ENCODE assay signal across 27 cellular contexts in genomic region chr7:104767826-104768536, GRCh38.
DNase-seq lines count a peak whose midpoint lies in the region; TF ChIP-seq lines count a peak whose summit lies in the region.
"Had no signal": no experiment of that assay in that cellular context is flagged by ENCODE, and none has a peak within 500 bp of the region (broad histone marks: within the 10 kb centered on the region; RNA-seq: fewer than 3 reads in every experiment).

No MANE protein-coding gene starts in this region.

- TF ChIP-seq POLR2A in lower leg skin (IDR thresholded peaks at IDR 0.05): no peak

- H3K79me2 ChIP-seq in osteoblast (ENCODE audit: insufficient read depth, low read length): no peaks in the 10 kb centered on the region
- no peaks in the 10 kb centered on the region for H3K79me2 ChIP-seq in SK-N-SH (ENCODE audit: insufficient read depth)

- intact Hi-C loops in lower leg skin (cut with DNase I; ENCODE audit: low total_unique reads): no loop called here

- H3K4me2 ChIP-seq in osteoblast (ENCODE audit: insufficient read depth, low read length): no peak overlapping the region
- H3K4me2 ChIP-seq in SK-N-SH: no peak overlapping the region

- no peak for TF ChIP-seq RAD21 in SK-N-SH (IDR thresholded peaks at IDR 0.05; ENCODE audit: low read length)

- no peak overlapping the region for H3K4me3 ChIP-seq in osteoblast (ENCODE audit: insufficient read depth, low read length)
- H3K4me3 ChIP-seq in lower leg skin (ENCODE audit: low read depth, poor library complexity, severe bottlenecking): no peak overlapping the region
- no peak overlapping the region for H3K4me3 ChIP-seq in SK-N-SH (ENCODE audit: low read depth in 2 of 2, low read length in 1 of 2)
- H3K4me3 ChIP-seq: suprapubic skin had no signal

- POLR2A ChIA-PET in SK-N-SH (lab: Yijun Ruan, JAX): no interaction called here

- TF ChIP-seq CTCF in osteoblast (IDR thresholded peaks at IDR 0.05; ENCODE audit: extremely low read depth, low read depth, low read length) (no peak), lower leg skin (IDR thresholded peaks at IDR 0.05) (no peak), SK-N-SH (IDR thresholded peaks at IDR 0.05) (no peak)

- H3K4me1 ChIP-seq in osteoblast (ENCODE audit: insufficient read depth, low read length) (no peaks in the 10 kb centered on the region), SK-N-SH (ENCODE audit: control insufficient read depth in 1 of 2, insufficient read depth in 2 of 2, low read depth in 1 of 2, low read length in 1 of 2) (peaks cover 0 to 3% of the 10 kb centered on the region in 2 experiments; a peak in 1 of 4 replicates)
- H3K4me1 ChIP-seq: suprapubic skin had no signal

- H3K9me3 ChIP-seq in osteoblast (ENCODE audit: low read depth, low read length) (no peaks in the 10 kb centered on the region), SK-N-SH (no peaks in the 10 kb centered on the region)
- H3K9me3 ChIP-seq: suprapubic skin had no signal

- CTCF ChIA-PET in SK-N-SH (lab: Yijun Ruan, JAX): interaction anchor here (1.0 to 1.2 kb wide), 2 partner anchors 12 to 15 kb away, joined by 3 read pairs; no protein-coding TSS in a partner anchor

- no peaks in the 10 kb centered on the region for H4K20me1 ChIP-seq in osteoblast (ENCODE audit: insufficient read depth, low read length)
- H4K20me1 ChIP-seq in SK-N-SH (ENCODE audit: insufficient read depth): no peaks in the 10 kb centered on the region

- DNase-seq in DMS53 (lab: John Stamatoyannopoulos, UW) (peak; percentile 21), DMS53 treated with DMSO at 0.1 percent for 48 hours (lab: John Stamatoyannopoulos, UW; ENCODE audit: unreplicated experiment) (no peak), SW480 (ENCODE audit: low spot score) (peak; percentile 28), globus pallidus (ENCODE audit: low spot score) (peak; percentile 59), osteoblast (ENCODE audit: insufficient read length, low spot score, missing footprints) (peak; percentile 37), lower leg skin (ENCODE audit: low spot score in 2 of 2) (no peak), SK-N-SH (no peak)
- DNase-seq in stimulated activated CD4-positive, alpha-beta T cell treated with anti-CD3 and anti-CD28 coated beads, Interleukin-15, amount 100 ng/mL, for 24 hours: no peak
- DNase-seq: 8988T; activated CD4-positive, alpha-beta T cell treated with anti-CD3 and anti-CD28 coated beads for 48 hours; activated naive CD4-positive, alpha-beta T cell treated with Interleukin-2 at 50 U/mL for 16 hours; activated T-cell treated with anti-CD3 and anti-CD28 coated beads, Interleukin-2, amount 50 U/mL, for 4 hours; amniotic stem cell; CD8-positive, alpha-beta T cell; DMS79 treated with DMSO at 0.1 percent for 48 hours; GOT3; Karpas-422; left cardiac atrium; NCI-H187; NCI-H2227 treated with DMSO at 0.1 percent for 48 hours; NCI-H82; PC-3; retina; SIG-M5; small intestine; stimulated activated CD4-positive, alpha-beta T cell treated with anti-CD3 and anti-CD28 coated beads, Interleukin-2, amount 100 ng/mL, for 48 hours had no signal

- no peaks in the 10 kb centered on the region for H3K27me3 ChIP-seq in osteoblast (ENCODE audit: insufficient read depth, low read length)
- H3K27me3 ChIP-seq in SK-N-SH (ENCODE audit: insufficient read depth): peaks cover 25% of the 10 kb centered on the region; the same call in 1 of the 2 replicates
- H3K27me3 ChIP-seq: suprapubic skin had no signal

- TF ChIP-seq EP300 in SK-N-SH (IDR thresholded peaks at IDR 0.05; ENCODE audit: borderline replicate concordance in 1 of 2, low read depth in 1 of 2, low read length in 1 of 2): no peak

- 40 to 56% methylated on average over 4 of the region's 4 CpGs for WGBS in lower leg skin, 2 donors
- 0% methylated on average over 4 of the region's 4 CpGs for WGBS in SK-N-SH (ENCODE audit: low lambda C conversion rate)

- no peak overlapping the region for H2AFZ ChIP-seq in osteoblast (ENCODE audit: low read length)
- H2AFZ ChIP-seq in SK-N-SH (ENCODE audit: low read depth): no peak overlapping the region

- no peak overlapping the region for H3K9ac ChIP-seq in SK-N-SH

- H3K27ac ChIP-seq in osteoblast (ENCODE audit: low read depth, low read length): no peak overlapping the region
- no peak overlapping the region for H3K27ac ChIP-seq in SK-N-SH (ENCODE audit: low read depth in 2 of 2, low read length in 1 of 2)
- H3K27ac ChIP-seq: suprapubic skin had no signal

- H3K36me3 ChIP-seq in osteoblast (ENCODE audit: insufficient read depth, low read length) (no peaks in the 10 kb centered on the region), SK-N-SH (replicated peaks in 1 of 2; ENCODE audit: control insufficient read depth in 1 of 2, insufficient read depth in 2 of 2, low read length in 1 of 2) (no peaks in the 10 kb centered on the region)
- H3K36me3 ChIP-seq: suprapubic skin had no signal

- no peaks in the 10 kb centered on the region for H3K9me2 ChIP-seq in SK-N-SH

- H3F3A ChIP-seq in SK-N-SH (replicated peaks; ENCODE audit: insufficient read depth): no peaks in the 10 kb centered on the region

TF ChIP-seq in SK-N-SH, 30 proteins besides CTCF, POLR2A, EP300 and RAD21:
- no peak for TF ChIP-seq CHD2 (IDR thresholded peaks at IDR 0.05; ENCODE audit: low read length, partially characterized antibody)
- TF ChIP-seq RFX5 (IDR thresholded peaks at IDR 0.05; ENCODE audit: low read length): no peak
- no peak for TF ChIP-seq RXRA (IDR thresholded peaks at IDR 0.05; ENCODE audit: borderline replicate concordance, low read depth)
- no peak for TF ChIP-seq NFIC (IDR thresholded peaks at IDR 0.05; ENCODE audit: borderline replicate concordance)
- no peak for TF ChIP-seq GABPA (IDR thresholded peaks at IDR 0.05; ENCODE audit: low read depth)
- TF ChIP-seq PBX3 (IDR thresholded peaks at IDR 0.05): no peak
- TF ChIP-seq, protein P1, sequence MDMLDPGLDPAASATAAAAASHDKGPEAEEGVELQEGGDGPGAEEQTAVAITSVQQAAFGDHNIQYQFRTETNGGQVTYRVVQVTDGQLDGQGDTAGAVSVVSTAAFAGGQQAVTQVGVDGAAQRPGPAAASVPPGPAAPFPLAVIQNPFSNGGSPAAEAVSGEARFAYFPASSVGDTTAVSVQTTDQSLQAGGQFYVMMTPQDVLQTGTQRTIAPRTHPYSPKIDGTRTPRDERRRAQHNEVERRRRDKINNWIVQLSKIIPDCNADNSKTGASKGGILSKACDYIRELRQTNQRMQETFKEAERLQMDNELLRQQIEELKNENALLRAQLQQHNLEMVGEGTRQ (IDR thresholded peaks at IDR 0.05; ENCODE audit: borderline replicate concordance, low read depth, low read length): no peak

Comparison
In these comparisons a context has a peak if more than half of its experiments do, and no peak if none do; other contexts are left out.
1. DNase-seq: peak in DMS53 (single experiment), SW480 (single experiment), globus pallidus (single experiment) and osteoblast (single experiment); none in DMS53 treated with DMSO at 0.1 percent for 48 hours (single experiment), lower leg skin (0 of 2), SK-N-SH (single experiment) and stimulated activated CD4-positive, alpha-beta T cell treated with anti-CD3 and anti-CD28 coated beads, Interleukin-15, amount 100 ng/mL, for 24 hours (single experiment).